ENCODE assay signal across 1 cellular context in genomic region chr11:309558-309855, GRCh38.
TF ChIP-seq lines count a peak whose summit lies in the region.

No MANE protein-coding gene starts in this region.

TF ChIP-seq in GM23338, 12 proteins besides CTCF, POLR2A, EP300 and RAD21 (continued from another document):
- TF ChIP-seq, protein P1, sequence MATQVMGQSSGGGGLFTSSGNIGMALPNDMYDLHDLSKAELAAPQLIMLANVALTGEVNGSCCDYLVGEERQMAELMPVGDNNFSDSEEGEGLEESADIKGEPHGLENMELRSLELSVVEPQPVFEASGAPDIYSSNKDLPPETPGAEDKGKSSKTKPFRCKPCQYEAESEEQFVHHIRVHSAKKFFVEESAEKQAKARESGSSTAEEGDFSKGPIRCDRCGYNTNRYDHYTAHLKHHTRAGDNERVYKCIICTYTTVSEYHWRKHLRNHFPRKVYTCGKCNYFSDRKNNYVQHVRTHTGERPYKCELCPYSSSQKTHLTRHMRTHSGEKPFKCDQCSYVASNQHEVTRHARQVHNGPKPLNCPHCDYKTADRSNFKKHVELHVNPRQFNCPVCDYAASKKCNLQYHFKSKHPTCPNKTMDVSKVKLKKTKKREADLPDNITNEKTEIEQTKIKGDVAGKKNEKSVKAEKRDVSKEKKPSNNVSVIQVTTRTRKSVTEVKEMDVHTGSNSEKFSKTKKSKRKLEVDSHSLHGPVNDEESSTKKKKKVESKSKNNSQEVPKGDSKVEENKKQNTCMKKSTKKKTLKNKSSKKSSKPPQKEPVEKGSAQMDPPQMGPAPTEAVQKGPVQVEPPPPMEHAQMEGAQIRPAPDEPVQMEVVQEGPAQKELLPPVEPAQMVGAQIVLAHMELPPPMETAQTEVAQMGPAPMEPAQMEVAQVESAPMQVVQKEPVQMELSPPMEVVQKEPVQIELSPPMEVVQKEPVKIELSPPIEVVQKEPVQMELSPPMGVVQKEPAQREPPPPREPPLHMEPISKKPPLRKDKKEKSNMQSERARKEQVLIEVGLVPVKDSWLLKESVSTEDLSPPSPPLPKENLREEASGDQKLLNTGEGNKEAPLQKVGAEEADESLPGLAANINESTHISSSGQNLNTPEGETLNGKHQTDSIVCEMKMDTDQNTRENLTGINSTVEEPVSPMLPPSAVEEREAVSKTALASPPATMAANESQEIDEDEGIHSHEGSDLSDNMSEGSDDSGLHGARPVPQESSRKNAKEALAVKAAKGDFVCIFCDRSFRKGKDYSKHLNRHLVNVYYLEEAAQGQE (IDR thresholded peaks at IDR 0.05; ENCODE audit: unreplicated experiment) = no peak
- TF ChIP-seq, protein P2, sequence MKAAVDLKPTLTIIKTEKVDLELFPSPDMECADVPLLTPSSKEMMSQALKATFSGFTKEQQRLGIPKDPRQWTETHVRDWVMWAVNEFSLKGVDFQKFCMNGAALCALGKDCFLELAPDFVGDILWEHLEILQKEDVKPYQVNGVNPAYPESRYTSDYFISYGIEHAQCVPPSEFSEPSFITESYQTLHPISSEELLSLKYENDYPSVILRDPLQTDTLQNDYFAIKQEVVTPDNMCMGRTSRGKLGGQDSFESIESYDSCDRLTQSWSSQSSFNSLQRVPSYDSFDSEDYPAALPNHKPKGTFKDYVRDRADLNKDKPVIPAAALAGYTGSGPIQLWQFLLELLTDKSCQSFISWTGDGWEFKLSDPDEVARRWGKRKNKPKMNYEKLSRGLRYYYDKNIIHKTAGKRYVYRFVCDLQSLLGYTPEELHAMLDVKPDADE (IDR thresholded peaks at IDR 0.05) = no peak
- TF ChIP-seq ZNF462 (CRISPR knock-in tag; IDR thresholded peaks at IDR 0.05) (no peak), ZNF114 (CRISPR knock-in tag; IDR thresholded peaks at IDR 0.05) (no peak), JUNB (IDR thresholded peaks at IDR 0.05; ENCODE audit: unreplicated experiment) (no peak), EZH2phosphoT487 (IDR thresholded peaks at IDR 0.05; ENCODE audit: unreplicated experiment) (no peak), POLR2AphosphoS5 (IDR thresholded peaks at IDR 0.05; ENCODE audit: low read depth) (no peak), STAT1 (IDR thresholded peaks at IDR 0.05; ENCODE audit: unreplicated experiment) (no peak)
